ENCODE assay signal across 1 cellular context in the genomic region with DNA sequence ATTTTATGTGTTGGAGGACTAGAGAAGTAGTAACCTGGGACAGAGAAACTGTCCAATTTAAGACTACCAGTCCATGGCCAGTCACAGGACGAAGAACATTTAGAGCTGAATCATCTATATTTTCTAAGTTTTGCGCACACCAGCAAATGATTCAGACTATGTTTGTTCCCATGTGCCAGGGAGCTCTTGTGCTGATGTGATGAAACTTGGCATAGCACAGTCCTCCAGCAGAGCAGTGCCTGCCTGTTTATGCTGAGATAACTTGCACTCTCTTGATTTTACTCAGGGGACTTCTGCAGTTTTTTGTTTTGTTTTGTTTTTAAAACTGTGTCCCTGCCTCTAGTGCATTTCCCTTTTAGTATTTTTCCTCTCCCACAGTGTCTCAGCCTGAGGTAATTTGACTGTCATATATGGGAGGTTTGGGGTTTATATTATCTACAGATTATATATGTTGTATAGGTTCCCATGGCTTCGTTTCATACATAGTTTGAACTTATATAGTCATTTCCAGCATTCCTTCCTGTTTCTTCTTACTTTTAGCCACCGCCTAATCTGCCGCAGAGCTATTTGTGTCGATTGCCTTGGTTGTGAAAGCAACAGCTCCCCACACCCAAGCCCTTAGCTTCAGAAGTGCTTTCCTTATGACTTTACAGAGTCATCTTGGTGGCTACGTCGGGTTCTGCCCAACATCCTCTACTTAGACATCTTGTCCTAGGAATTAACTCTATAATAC.
TF ChIP-seq lines count a peak whose summit lies in the region.

No MANE protein-coding gene starts in this region.

TF ChIP-seq in IMR-90, 13 proteins besides CTCF, POLR2A, EP300 and RAD21 (continued from another document):
- TF ChIP-seq MAZ (IDR thresholded peaks at IDR 0.05; ENCODE audit: borderline replicate concordance, low read depth, low read length), result no peak
- TF ChIP-seq, protein P1, sequence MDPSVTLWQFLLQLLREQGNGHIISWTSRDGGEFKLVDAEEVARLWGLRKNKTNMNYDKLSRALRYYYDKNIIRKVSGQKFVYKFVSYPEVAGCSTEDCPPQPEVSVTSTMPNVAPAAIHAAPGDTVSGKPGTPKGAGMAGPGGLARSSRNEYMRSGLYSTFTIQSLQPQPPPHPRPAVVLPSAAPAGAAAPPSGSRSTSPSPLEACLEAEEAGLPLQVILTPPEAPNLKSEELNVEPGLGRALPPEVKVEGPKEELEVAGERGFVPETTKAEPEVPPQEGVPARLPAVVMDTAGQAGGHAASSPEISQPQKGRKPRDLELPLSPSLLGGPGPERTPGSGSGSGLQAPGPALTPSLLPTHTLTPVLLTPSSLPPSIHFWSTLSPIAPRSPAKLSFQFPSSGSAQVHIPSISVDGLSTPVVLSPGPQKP (IDR thresholded peaks at IDR 0.05; ENCODE audit: borderline replicate concordance, low read depth, low read length), result no peak
- TF ChIP-seq MAFK (IDR thresholded peaks at IDR 0.05; ENCODE audit: low read depth, low read length), result no peak
